In genomic region chr20:43548273-43548880, GRCh38 we compare ENCODE assay signal across 27 cellular contexts. TPM values are rescaled to one million over a fixed set of nuclear protein-coding genes. Genes with fewer than 3 reads are reported as not detected.
A peak's percentile ranks its signal among the peaks of the same experiment; 100 is the strongest.
DNase-seq lines count a peak whose midpoint lies in the region; ATAC-seq, FAIRE-seq and TF ChIP-seq lines count a peak whose summit lies in the region.
"Had no signal": no experiment of that assay in that cellular context is flagged by ENCODE, and none has a peak within 500 bp of the region (broad histone marks: within the 10 kb centered on the region; RNA-seq: fewer than 3 reads in every experiment).

No MANE protein-coding gene starts in this region.

- ATAC-seq in Right ventricle myocardium inferior = no peak
- ATAC-seq: A549, GM12878 had no signal

- peaks cover 7% of the 10 kb centered on the region for H3K4me1 Mint-ChIP-seq in nephron progenitor cell
- H3K4me1 Mint-ChIP-seq: CD8-positive, alpha-beta memory T cell had no signal

- peak; percentile 36 for DNase-seq in cardiac septum (ENCODE audit: low spot score)
- DNase-seq in Right ventricle myocardium inferior (ENCODE audit: missing footprints) = no peak
- no peak for DNase-seq in HTR-8/SVneo (ENCODE audit: insufficient read length, low spot score)
- no peak for DNase-seq in nephron progenitor cell
- DNase-seq in spleen = peak; percentile 25
- DNase-seq in activated CD4-positive, alpha-beta T cell treated with anti-CD3 and anti-CD28 coated beads, Interleukin-2, amount 50 U/mL, for 48 hours = no peak
- no peak for DNase-seq in NCI-H2081 treated with DMSO at 0.1 percent for 48 hours (lab: John Stamatoyannopoulos, UW)
- no peak for DNase-seq in cortex of kidney (lab: John Stamatoyannopoulos, UW)
- DNase-seq: 8988T; ACHN; AML-193; BE2C; CD4-positive, alpha-beta T cell; CD8-positive, alpha-beta memory T cell; DMS 273 treated with DMSO at 0.1 percent for 48 hours; DMS79; EL; GDM1; GOT3; HFFc6 had no signal

- H3K27ac ChIP-seq in spleen = no peak overlapping the region
- H3K27ac ChIP-seq: A549; BLaER1 treated with 17β-estradiol and CSF1 and Interleukin-3, amounts not matched to agents 10 nM and 100 nM had no signal

- no peaks in the 10 kb centered on the region for H3K27me3 ChIP-seq in spleen (replicated peaks in 1 of 7)
- H3K27me3 ChIP-seq: BE2C; BLaER1 treated with 17β-estradiol and CSF1 and Interleukin-3, amounts not matched to agents 10 nM and 100 nM had no signal

- peak overlapping the region; percentile 54 for H3K27ac Mint-ChIP-seq in nephron progenitor cell
- H3K27ac Mint-ChIP-seq: CD4-positive, alpha-beta T cell; HFFc6 had no signal

- TF ChIP-seq POLR2A in spleen (IDR thresholded peaks at IDR 0.05) = no peak

- peaks cover 22% of the 10 kb centered on the region for H3K9me3 Mint-ChIP-seq in nephron progenitor cell

- peaks cover 47% of the 10 kb centered on the region for H3K36me3 Mint-ChIP-seq in nephron progenitor cell (ENCODE audit: low read depth)

- peaks cover 10% of the 10 kb centered on the region for H3K27me3 Mint-ChIP-seq in nephron progenitor cell (ENCODE audit: low read depth, poor library complexity)
- H3K27me3 Mint-ChIP-seq: CD4-positive, alpha-beta T cell had no signal

- peaks cover 0 to 39% (median 0%) of the 10 kb centered on the region in 6 donors for H3K36me3 ChIP-seq in spleen
- H3K36me3 ChIP-seq: BE2C, HAP-1 had no signal

- no peaks in the 10 kb centered on the region for H3K4me1 ChIP-seq in spleen
- H3K4me1 ChIP-seq: A549, BE2C, HAP-1 had no signal

- no peak overlapping the region for H3K4me3 ChIP-seq in spleen
- H3K4me3 ChIP-seq: A549; BLaER1 treated with 17β-estradiol and CSF1 and Interleukin-3, amounts not matched to agents 10 nM and 100 nM; GM12878; HAP-1 had no signal

- intact Hi-C loops in cardiac septum (cut with DNase I) = no loop called here
- intact Hi-C loops in Right ventricle myocardium inferior (cut with DNase I) = no loop called here
- intact Hi-C loops in spleen (cut with DNase I; ENCODE audit: low total_unique reads) = no loop called here

- TF ChIP-seq CTCF in nephron progenitor cell (IDR thresholded peaks at IDR 0.05) = no peak
- TF ChIP-seq CTCF in spleen (IDR thresholded peaks at IDR 0.05 in 8 of 11, conservative IDR thresholded peaks at IDR 0.05 in 3 of 11) = no peak

- H3K4me3 Mint-ChIP-seq in nephron progenitor cell = peak overlapping the region; percentile 28
- H3K4me3 Mint-ChIP-seq: CD14-positive monocyte; CD4-positive, alpha-beta T cell; CD8-positive, alpha-beta memory T cell; HFFc6 had no signal

- peaks cover 0 to 8% (median 5%) of the 10 kb centered on the region in 8 donors for H3K9me3 ChIP-seq in spleen
- H3K9me3 ChIP-seq: BE2C, HAP-1 had no signal

- peak; percentile 86 for FAIRE-seq in HTR-8/SVneo (lab: Jason Lieb, UNC)
- FAIRE-seq: A549, D721Med, GM12878, H54 had no signal

- WGBS in spleen, 5 donors = 67 to 80% (median 69%) methylated on average over 5 of the region's 5 CpGs

RNA-seq across cellular contexts. Expression of gene SGK2, which starts 10.4 kb away (rescaled TPM):
- 0.70 TPM for total RNA-seq in cardiac septum
- total RNA-seq in Right ventricle myocardium inferior = 1.1 TPM
- 1 to 10 TPM in 5 of 7 donors, under 1 TPM in 2; 0.50 to 3.1 (median 1.2) TPM for total RNA-seq in spleen
- under 1 TPM; 0.54 to 0.65 (median 0.55) TPM for polyA plus RNA-seq in spleen
- polyA plus RNA-seq: CD14-positive monocyte; CD8-positive, alpha-beta memory T cell had no signal

RNA-seq across cellular contexts. Expression of gene L3MBTL1, which starts 40.9 kb away (rescaled TPM):
- total RNA-seq in cardiac septum = 7.9 TPM
- total RNA-seq in Right ventricle myocardium inferior = 3.8 TPM
- total RNA-seq in spleen = 10 to 100 TPM; 12.1 to 19.1 (median 15.2) TPM
- 1 to 10 TPM; 3.1 to 6.8 (median 5.5) TPM for polyA plus RNA-seq in spleen

RNA-seq across cellular contexts. Expression of gene IFT52, which starts 42.4 kb away (rescaled TPM):
- total RNA-seq in cardiac septum = 10.2 TPM
- 6.5 TPM for total RNA-seq in Right ventricle myocardium inferior
- 10 to 100 TPM; 15.4 to 26.4 (median 23.3) TPM for total RNA-seq in spleen
- polyA plus RNA-seq in spleen = 10 to 100 TPM; 14.4 to 16.4 (median 15.9) TPM

Comparison
In these comparisons a context has a peak if more than half of its experiments do, and no peak if none do; other contexts are left out.
1. DNase-seq: peak in cardiac septum (single experiment) and spleen (single experiment); none in Right ventricle myocardium inferior (single experiment), HTR-8/SVneo (single experiment), nephron progenitor cell (single experiment), activated CD4-positive, alpha-beta T cell treated with anti-CD3 and anti-CD28 coated beads, Interleukin-2, amount 50 U/mL, for 48 hours (0 of 2), NCI-H2081 treated with DMSO at 0.1 percent for 48 hours (single experiment) and cortex of kidney (single experiment).